ENCODE assay signal across 15 cellular contexts in the genomic region with DNA sequence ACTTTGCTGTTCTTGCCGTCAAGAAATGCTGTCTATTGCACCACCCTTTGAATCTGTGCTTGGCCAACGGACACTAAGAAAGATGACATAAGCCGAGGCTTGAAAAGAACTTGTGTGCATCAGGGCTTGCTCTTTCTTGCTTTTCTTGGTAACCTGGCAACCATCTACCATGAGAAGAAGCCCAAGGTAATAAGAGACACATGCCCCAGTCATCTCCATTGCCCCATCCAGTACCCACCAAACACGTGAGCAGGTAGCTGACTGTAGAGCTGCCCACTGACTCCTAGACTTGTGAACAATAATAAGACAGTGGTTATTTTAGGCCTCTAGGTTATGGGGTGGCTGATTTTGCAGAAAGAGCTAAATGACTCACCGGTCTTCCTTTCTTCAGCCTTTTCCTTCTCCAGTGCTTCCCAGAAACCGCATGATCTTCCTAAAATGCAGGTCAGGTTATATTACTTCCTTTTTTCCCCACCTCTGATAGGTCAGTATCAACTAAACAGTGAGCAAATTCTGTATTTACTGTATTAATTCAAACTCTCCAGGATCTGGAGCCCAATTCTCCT.
"Had no signal": no experiment of that assay in that cellular context is flagged by ENCODE, and none has a peak within 500 bp of the region (broad histone marks: within the 10 kb centered on the region; RNA-seq: fewer than 3 reads in every experiment).

No MANE protein-coding gene starts in this region.

- H3K9me3 Mint-ChIP-seq: memory B cell, nephron had no signal

- DNase-seq: activated effector memory CD4-positive, alpha-beta T cell treated with anti-CD3 and anti-CD28 coated beads, Interleukin-2, amount 50 U/mL, for 16 hours; activated naive CD8-positive, alpha-beta T cell treated with anti-CD3 and anti-CD28 coated beads, Interleukin-2, amount 10 ng/mL, durations not matched to agents 7 days and 5 days; aorta; effector memory CD4-positive, alpha-beta T cell; erythroblast; left lung; ovary; stimulated activated CD4-positive, alpha-beta T cell treated with anti-CD3 and anti-CD28 coated beads, Interleukin-4, amount 100 ng/mL, for 4 hours; stimulated activated naive CD8-positive, alpha-beta T cell treated with anti-CD3 and anti-CD28 coated beads, Interleukin-15, amount 100 ng/mL, for 72 hours; testis had no signal

- H3K27me3 Mint-ChIP-seq: memory B cell had no signal

- H3K4me3 ChIP-seq: cardiac muscle cell, coronary artery, left lung, ovary, testis had no signal

- H3K4me3 Mint-ChIP-seq: activated naive CD8-positive, alpha-beta T cell treated with anti-CD3 and anti-CD28 coated beads, Interleukin-2, amount 10 ng/mL, durations not matched to agents 7 days and 5 days; memory B cell; nephron; stimulated activated naive CD8-positive, alpha-beta T cell treated with anti-CD3 and anti-CD28 coated beads, Interleukin-15, amount 100 ng/mL, for 72 hours had no signal

- H3K27ac Mint-ChIP-seq: activated naive CD8-positive, alpha-beta T cell treated with anti-CD3 and anti-CD28 coated beads, Interleukin-2, amount 10 ng/mL, durations not matched to agents 7 days and 5 days; memory B cell; nephron had no signal

- H3K9me3 ChIP-seq: left lung, ovary, testis had no signal

- H3K27me3 ChIP-seq: cardiac muscle cell, left lung, ovary, testis had no signal

- H3K36me3 ChIP-seq: cardiac muscle cell, left lung, ovary had no signal

- ATAC-seq: activated CD4-positive, CD25-positive, alpha-beta regulatory T cell treated with anti-CD3 and anti-CD28 coated beads, Interleukin-2, amount 50 U/mL, for 24 hours; left lung; stimulated activated naive CD8-positive, alpha-beta T cell treated with anti-CD3 and anti-CD28 coated beads, Interleukin-15, amount 100 ng/mL, for 72 hours had no signal

- H3K27ac ChIP-seq: cardiac muscle cell, left lung, ovary, testis had no signal
